ENCODE assay signal across 7 cellular contexts in genomic region chr16:75211286-75211685, GRCh38. TPM values are rescaled to one million over a fixed set of nuclear protein-coding genes. Genes with fewer than 3 reads are reported as not detected.
"Had no signal": no experiment of that assay in that cellular context is flagged by ENCODE, and none has a peak within 500 bp of the region (broad histone marks: within the 10 kb centered on the region; RNA-seq: fewer than 3 reads in every experiment).

No MANE protein-coding gene starts in this region.

RNA-seq across cellular contexts. Expression of gene CTRB2, which starts 4.3 kb away (rescaled TPM):
- total RNA-seq: GM23248, GM23338, H1, H4, H7, H9, HFFc6 had no signal

RNA-seq across cellular contexts. Expression of gene CTRB1, which starts 7.5 kb away (rescaled TPM):
- total RNA-seq: GM23248, GM23338, H1, H4, H7, H9, HFFc6 had no signal
